ENCODE assay signal across 9 cellular contexts in the genomic region with DNA sequence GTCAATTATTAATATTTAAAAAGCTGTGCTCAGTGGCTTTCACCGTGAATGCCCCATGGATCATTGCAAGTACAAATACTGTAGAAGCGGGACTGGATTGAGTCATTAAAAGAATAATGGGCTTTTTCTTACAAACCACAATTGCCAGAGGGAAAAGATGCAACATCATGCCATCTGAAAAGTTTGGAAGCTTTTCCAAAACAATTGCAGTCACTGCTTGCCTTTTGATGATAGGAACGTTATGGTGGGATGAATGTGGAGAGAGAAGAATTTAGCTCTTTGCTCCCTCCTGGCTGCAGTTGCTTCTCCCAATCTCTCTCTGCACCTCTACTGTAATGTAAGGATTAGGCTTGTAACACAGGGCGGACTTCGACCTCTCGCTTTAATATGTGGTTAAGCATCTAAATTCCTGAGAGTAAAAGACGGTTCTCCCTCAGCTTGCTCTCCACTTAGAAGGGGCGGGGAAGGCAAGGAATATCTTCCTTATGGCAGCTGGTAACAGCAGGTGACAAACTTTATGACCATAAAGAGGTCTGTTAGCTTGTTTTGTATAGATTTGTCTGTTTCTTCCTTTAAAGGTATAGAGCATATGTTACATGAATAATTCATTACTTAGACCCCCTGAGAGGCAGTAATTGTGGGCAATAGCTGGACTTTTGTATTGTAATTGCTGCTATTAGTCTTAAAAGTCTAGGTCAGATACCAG.
A peak's percentile ranks its signal among the peaks of the same experiment; 100 is the strongest.
DNase-seq lines count a peak whose midpoint lies in the region; ATAC-seq and TF ChIP-seq lines count a peak whose summit lies in the region.
"Had no signal": no experiment of that assay in that cellular context is flagged by ENCODE, and none has a peak within 500 bp of the region (broad histone marks: within the 10 kb centered on the region; RNA-seq: fewer than 3 reads in every experiment).

No MANE protein-coding gene starts in this region.

- peaks cover 36% of the 10 kb centered on the region for H3K4me1 Mint-ChIP-seq in T-helper 2 cell treated with Interferon-gamma antibody and Interleukin-4, amounts not matched to agents 5 μg/mL and 100 μg/mL, for 36 hours (ENCODE audit: low read depth)
- H3K4me1 Mint-ChIP-seq in chondrocyte (ENCODE audit: low read depth) = peaks cover 49% of the 10 kb centered on the region

- H3K27ac Mint-ChIP-seq in T-helper 2 cell treated with Interferon-gamma antibody and Interleukin-4, amounts not matched to agents 5 μg/mL and 100 μg/mL, for 36 hours = no peak overlapping the region
- H3K27ac Mint-ChIP-seq in chondrocyte (ENCODE audit: unreplicated experiment) = no peak overlapping the region

- peaks cover 1% of the 10 kb centered on the region for H3K36me3 Mint-ChIP-seq in T-helper 2 cell treated with Interferon-gamma antibody and Interleukin-4, amounts not matched to agents 5 μg/mL and 100 μg/mL, for 36 hours (ENCODE audit: low read depth)
- no peaks in the 10 kb centered on the region for H3K36me3 Mint-ChIP-seq in chondrocyte (ENCODE audit: low read depth)

- BruUV-seq in OCI-LY7 (replicated peaks; lab: Mats Ljungman, UMichigan) = no TSS peak

- TF ChIP-seq CTCF in OCI-LY7 (conservative IDR thresholded peaks at IDR 0.05; ENCODE audit: low read length) = no peak
- TF ChIP-seq CTCF in chondrocyte (IDR thresholded peaks at IDR 0.05) = no peak

- H3K36me3 ChIP-seq in H7 (replicated peaks; ENCODE audit: control insufficient read depth, insufficient read depth, low read length) = no peaks in the 10 kb centered on the region
- no peaks in the 10 kb centered on the region for H3K36me3 ChIP-seq in OCI-LY7 (ENCODE audit: insufficient read depth, low read length)

- POLR2A ChIA-PET in OCI-LY7 (lab: Charles Lee) = interaction anchor here (0.6 kb wide), 1 partner anchor 66 kb away, joined by 4 read pairs; no protein-coding TSS in a partner anchor

- H3K27me3 Mint-ChIP-seq in T-helper 2 cell treated with Interferon-gamma antibody and Interleukin-4, amounts not matched to agents 5 μg/mL and 100 μg/mL, for 36 hours (ENCODE audit: low read depth) = no peaks in the 10 kb centered on the region
- no peaks in the 10 kb centered on the region for H3K27me3 Mint-ChIP-seq in chondrocyte (ENCODE audit: low read depth)

- peak overlapping the region; percentile 9; the same call in 1 of the 2 replicates for H3K4me2 ChIP-seq in OCI-LY7 (ENCODE audit: low read length)

- no peaks in the 10 kb centered on the region for H3K9me3 Mint-ChIP-seq in T-helper 2 cell treated with Interferon-gamma antibody and Interleukin-4, amounts not matched to agents 5 μg/mL and 100 μg/mL, for 36 hours
- no peaks in the 10 kb centered on the region for H3K9me3 Mint-ChIP-seq in chondrocyte (ENCODE audit: low read depth)

- intact Hi-C loops in OCI-LY7 (cut with micrococcal nuclease; ENCODE audit: unreplicated experiment) = no loop called here

- no peaks in the 10 kb centered on the region for H3K9me3 ChIP-seq in OCI-LY7 (ENCODE audit: low read length)

- CTCF ChIA-PET in OCI-LY7 (lab: Charles Lee; ENCODE audit: unreplicated experiment) = no interaction called here

- no peaks in the 10 kb centered on the region for H3K79me2 ChIP-seq in OCI-LY7 (ENCODE audit: insufficient read depth, low read depth, low read length)

- no peak overlapping the region for H3K27ac ChIP-seq in OCI-LY7 (ENCODE audit: low read depth, low read length, poor library complexity, severe bottlenecking)

- DNase-seq in H7 = peak; percentile 6
- no peak for DNase-seq in OCI-LY7 (ENCODE audit: low spot score)
- DNase-seq in glomerular visceral epithelial cell (ENCODE audit: extremely low spot score) = peak; percentile 72
- peak; percentile 50 for DNase-seq in retina
- no peak for DNase-seq in RKO (ENCODE audit: low spot score)
- no peak for DNase-seq in T-helper 2 cell treated with Interferon-gamma antibody and Interleukin-4, amounts not matched to agents 5 μg/mL and 100 μg/mL, for 36 hours (ENCODE audit: low spot score)
- DNase-seq in chondrocyte (ENCODE audit: low spot score) = no peak
- DNase-seq: midbrain had no signal

- H3K4me3 ChIP-seq in H7 (ENCODE audit: insufficient read depth, low read depth, low read length) (no peak overlapping the region; the same call in 1 of the 2 replicates), OCI-LY7 (ENCODE audit: low read depth, low read length, poor library complexity, severe bottlenecking) (no peak overlapping the region)

- H3K9me2 ChIP-seq in OCI-LY7 (ENCODE audit: insufficient read depth, low read length) = no peaks in the 10 kb centered on the region

- H3K27me3 ChIP-seq in H7 (ENCODE audit: control insufficient read depth, insufficient read depth, low read length) = peaks cover 1% of the 10 kb centered on the region; the same call in 1 of the 2 replicates

- no peak overlapping the region for H3K4me3 Mint-ChIP-seq in T-helper 2 cell treated with Interferon-gamma antibody and Interleukin-4, amounts not matched to agents 5 μg/mL and 100 μg/mL, for 36 hours
- H3K4me3 Mint-ChIP-seq in chondrocyte (ENCODE audit: unreplicated experiment) = no peak overlapping the region

- H3K4me1 ChIP-seq in OCI-LY7 (ENCODE audit: insufficient read depth, low read length, poor library complexity, severe bottlenecking) = no peaks in the 10 kb centered on the region

- H2AFZ ChIP-seq in OCI-LY7 (ENCODE audit: low read length) = no peak overlapping the region

- no peaks in the 10 kb centered on the region for H4K20me1 ChIP-seq in OCI-LY7 (ENCODE audit: insufficient read depth, low read length)

- no peak for ATAC-seq in GM19351 (IDR thresholded peaks at IDR 0.05; ENCODE audit: unreplicated experiment)

Comparison
In these comparisons a context has a peak if more than half of its experiments do, and no peak if none do; other contexts are left out.
1. DNase-seq: peak in H7 (single experiment), glomerular visceral epithelial cell (single experiment) and retina (single experiment); none in OCI-LY7 (single experiment), RKO (single experiment), T-helper 2 cell treated with Interferon-gamma antibody and Interleukin-4, amounts not matched to agents 5 μg/mL and 100 μg/mL, for 36 hours (single experiment) and chondrocyte (single experiment).